In the genomic region with DNA sequence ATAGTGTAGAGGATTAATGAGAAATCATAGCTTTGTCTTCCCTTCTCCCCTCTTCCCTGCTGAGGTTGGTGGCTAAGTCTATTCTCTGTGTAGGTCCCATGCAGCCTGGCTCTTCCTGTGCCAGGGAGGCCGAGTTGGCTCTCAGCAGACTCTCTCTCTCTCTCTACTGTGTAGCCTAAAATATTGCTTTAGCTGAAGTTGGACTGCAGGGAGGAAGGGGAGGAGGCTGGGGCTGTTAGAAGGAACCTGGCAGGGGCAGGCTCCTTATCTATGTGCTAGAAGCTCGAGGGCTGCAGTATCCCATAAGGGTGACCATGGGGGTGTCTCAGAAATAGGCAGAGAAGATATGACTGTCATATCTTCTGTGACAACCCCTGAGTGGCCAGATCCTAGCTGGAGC, we compare ENCODE assay signal across 1 cellular context.
TF ChIP-seq lines count a peak whose summit lies in the region.

No MANE protein-coding gene starts in this region.

TF ChIP-seq in GM23338, 12 proteins besides CTCF, POLR2A, EP300 and RAD21 (continued from another document):
- TF ChIP-seq, protein P1, sequence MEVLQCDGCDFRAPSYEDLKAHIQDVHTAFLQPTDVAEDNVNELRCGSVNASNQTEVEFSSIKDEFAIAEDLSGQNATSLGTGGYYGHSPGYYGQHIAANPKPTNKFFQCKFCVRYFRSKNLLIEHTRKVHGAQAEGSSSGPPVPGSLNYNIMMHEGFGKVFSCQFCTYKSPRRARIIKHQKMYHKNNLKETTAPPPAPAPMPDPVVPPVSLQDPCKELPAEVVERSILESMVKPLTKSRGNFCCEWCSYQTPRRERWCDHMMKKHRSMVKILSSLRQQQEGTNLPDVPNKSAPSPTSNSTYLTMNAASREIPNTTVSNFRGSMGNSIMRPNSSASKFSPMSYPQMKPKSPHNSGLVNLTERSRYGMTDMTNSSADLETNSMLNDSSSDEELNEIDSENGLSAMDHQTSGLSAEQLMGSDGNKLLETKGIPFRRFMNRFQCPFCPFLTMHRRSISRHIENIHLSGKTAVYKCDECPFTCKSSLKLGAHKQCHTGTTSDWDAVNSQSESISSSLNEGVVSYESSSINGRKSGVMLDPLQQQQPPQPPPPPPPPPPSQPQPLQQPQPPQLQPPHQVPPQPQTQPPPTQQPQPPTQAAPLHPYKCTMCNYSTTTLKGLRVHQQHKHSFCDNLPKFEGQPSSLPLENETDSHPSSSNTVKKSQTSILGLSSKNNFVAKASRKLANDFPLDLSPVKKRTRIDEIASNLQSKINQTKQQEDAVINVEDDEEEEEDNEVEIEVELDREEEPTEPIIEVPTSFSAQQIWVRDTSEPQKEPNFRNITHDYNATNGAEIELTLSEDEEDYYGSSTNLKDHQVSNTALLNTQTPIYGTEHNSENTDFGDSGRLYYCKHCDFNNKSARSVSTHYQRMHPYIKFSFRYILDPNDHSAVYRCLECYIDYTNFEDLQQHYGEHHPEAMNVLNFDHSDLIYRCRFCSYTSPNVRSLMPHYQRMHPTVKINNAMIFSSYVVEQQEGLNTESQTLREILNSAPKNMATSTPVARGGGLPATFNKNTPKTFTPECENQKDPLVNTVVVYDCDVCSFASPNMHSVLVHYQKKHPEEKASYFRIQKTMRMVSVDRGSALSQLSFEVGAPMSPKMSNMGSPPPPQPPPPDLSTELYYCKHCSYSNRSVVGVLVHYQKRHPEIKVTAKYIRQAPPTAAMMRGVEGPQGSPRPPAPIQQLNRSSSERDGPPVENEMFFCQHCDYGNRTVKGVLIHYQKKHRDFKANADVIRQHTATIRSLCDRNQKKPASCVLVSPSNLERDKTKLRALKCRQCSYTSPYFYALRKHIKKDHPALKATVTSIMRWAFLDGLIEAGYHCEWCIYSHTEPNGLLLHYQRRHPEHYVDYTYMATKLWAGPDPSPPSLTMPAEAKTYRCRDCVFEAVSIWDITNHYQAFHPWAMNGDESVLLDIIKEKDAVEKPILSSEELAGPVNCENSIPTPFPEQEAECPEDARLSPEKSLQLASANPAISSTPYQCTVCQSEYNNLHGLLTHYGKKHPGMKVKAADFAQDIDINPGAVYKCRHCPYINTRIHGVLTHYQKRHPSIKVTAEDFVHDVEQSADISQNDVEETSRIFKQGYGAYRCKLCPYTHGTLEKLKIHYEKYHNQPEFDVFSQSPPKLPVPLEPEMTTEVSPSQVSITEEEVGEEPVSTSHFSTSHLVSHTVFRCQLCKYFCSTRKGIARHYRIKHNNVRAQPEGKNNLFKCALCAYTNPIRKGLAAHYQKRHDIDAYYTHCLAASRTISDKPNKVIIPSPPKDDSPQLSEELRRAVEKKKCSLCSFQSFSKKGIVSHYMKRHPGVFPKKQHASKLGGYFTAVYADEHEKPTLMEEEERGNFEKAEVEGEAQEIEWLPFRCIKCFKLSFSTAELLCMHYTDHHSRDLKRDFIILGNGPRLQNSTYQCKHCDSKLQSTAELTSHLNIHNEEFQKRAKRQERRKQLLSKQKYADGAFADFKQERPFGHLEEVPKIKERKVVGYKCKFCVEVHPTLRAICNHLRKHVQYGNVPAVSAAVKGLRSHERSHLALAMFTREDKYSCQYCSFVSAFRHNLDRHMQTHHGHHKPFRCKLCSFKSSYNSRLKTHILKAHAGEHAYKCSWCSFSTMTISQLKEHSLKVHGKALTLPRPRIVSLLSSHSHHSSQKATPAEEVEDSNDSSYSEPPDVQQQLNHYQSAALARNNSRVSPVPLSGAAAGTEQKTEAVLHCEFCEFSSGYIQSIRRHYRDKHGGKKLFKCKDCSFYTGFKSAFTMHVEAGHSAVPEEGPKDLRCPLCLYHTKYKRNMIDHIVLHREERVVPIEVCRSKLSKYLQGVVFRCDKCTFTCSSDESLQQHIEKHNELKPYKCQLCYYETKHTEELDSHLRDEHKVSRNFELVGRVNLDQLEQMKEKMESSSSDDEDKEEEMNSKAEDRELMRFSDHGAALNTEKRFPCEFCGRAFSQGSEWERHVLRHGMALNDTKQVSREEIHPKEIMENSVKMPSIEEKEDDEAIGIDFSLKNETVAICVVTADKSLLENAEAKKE (CRISPR knock-in tag; IDR thresholded peaks at IDR 0.05): no peak
- TF ChIP-seq REST (IDR thresholded peaks at IDR 0.05; ENCODE audit: unreplicated experiment) (no peak), NANOG (IDR thresholded peaks at IDR 0.05; ENCODE audit: borderline replicate concordance) (no peak), CREB1 (CRISPR knock-in tag; IDR thresholded peaks at IDR 0.05; ENCODE audit: low read depth) (no peak)
